17 cellular contexts compared by ENCODE assay signal in the genomic region with DNA sequence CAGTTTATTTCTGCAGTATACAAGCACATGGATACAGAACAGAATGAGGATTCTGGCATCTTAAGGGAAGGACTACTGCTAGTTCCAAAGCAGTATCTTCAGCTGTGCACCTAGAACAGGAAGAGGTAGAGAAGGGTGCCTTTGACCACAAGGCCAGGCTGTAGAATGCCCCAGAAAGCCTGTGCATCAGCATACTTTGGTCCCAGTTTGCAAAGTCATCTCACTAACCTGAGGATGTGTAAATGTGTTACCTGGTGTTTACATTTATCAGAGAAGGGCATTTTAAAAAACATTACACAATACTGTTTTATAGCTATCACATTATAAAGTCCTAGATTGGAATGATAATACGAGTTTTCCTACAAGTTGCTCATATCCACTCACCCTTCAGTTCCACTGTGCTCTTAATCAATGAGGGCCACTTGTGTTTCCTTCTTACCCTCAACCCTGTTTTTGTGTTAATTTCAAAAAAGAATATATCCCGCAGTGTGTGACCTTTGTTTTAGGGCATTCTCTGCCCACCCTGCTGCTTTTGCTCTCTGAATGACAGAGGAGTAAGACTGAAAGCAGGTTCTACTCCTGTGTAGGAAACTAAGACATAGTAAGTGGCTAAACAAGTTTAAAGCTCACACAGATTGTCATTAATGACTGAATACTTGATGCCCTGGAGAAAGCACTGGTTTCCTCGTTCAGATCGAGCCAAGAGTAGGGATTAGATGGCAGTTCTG.
"Had no signal": no experiment of that assay in that cellular context is flagged by ENCODE, and none has a peak within 500 bp of the region (broad histone marks: within the 10 kb centered on the region; RNA-seq: fewer than 3 reads in every experiment).

No MANE protein-coding gene starts in this region.

- DNase-seq: activated CD4-positive, alpha-beta T cell treated with anti-CD3 and anti-CD28 coated beads for 4 hours; activated effector memory CD4-positive, alpha-beta T cell treated with Interleukin-2 at 50 U/mL for 16 hours; activated T-cell treated with anti-CD3 and anti-CD28 coated beads for 4 hours; cerebellar nuclear complex; dermis blood vessel endothelial cell; hypothalamus; immature natural killer cell; naive thymus-derived CD4-positive, alpha-beta T cell; sigmoid colon; stimulated activated CD4-positive, alpha-beta T cell treated with anti-CD3 and anti-CD28 coated beads, Interleukin-12 subunit alpha, Interleukin-12 subunit beta, amount 100 ng/mL, for 4 hours; stimulated activated CD4-positive, alpha-beta T cell treated with anti-CD3 and anti-CD28 coated beads, Interleukin-2, amount 100 ng/mL, for 48 hours; stimulated activated naive CD8-positive, alpha-beta T cell treated with anti-CD3 and anti-CD28 coated beads, Interleukin-15, Interleukin-2, amounts not matched to agents 100 U/mL and 50 U/mL, for 24 hours; T-helper 9 cell; WERI-Rb-1 had no signal

- H3K9me3 Mint-ChIP-seq: immature natural killer cell; naive thymus-derived CD4-positive, alpha-beta T cell had no signal

- H3K27ac ChIP-seq: sigmoid colon, suprapubic skin, WERI-Rb-1 had no signal

- ATAC-seq: naive thymus-derived CD4-positive, alpha-beta T cell; stimulated activated naive CD8-positive, alpha-beta T cell treated with anti-CD3 and anti-CD28 coated beads, Interleukin-15, Interleukin-2, amounts not matched to agents 100 U/mL and 50 U/mL, for 24 hours had no signal

- H3K4me3 ChIP-seq: lung, sigmoid colon, suprapubic skin had no signal

- H3K36me3 ChIP-seq: sigmoid colon had no signal

- H3K36me3 Mint-ChIP-seq: immature natural killer cell had no signal

- H3K27me3 ChIP-seq: sigmoid colon, suprapubic skin had no signal

- H3K27me3 Mint-ChIP-seq: activated naive CD8-positive, alpha-beta T cell; naive thymus-derived CD4-positive, alpha-beta T cell had no signal

- H3K27ac Mint-ChIP-seq: activated naive CD8-positive, alpha-beta T cell; immature natural killer cell had no signal

- H3K4me3 Mint-ChIP-seq: activated naive CD8-positive, alpha-beta T cell; immature natural killer cell had no signal

- H3K9me3 ChIP-seq: sigmoid colon, suprapubic skin had no signal
